ENCODE assay signal across 26 cellular contexts in the genomic region with DNA sequence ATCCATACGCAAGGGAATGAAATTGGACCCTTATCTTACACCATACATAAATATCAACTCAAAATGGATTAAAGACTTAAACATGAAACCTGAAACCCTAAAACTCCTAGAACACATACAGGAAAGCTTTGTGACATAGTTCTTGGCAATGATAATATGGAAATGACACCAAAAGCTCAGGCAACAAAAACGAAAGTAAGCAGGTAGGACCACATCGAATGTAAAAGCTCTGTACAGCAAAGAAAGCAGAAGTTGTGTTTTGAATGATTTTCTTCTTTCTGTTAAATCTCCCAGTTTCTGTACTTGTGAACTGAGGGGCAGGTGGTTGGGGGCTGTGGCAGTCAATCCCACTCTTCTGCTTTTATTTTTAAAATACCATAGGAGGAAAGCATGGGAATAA.
DNase-seq lines count a peak whose midpoint lies in the region; ATAC-seq, FAIRE-seq and TF ChIP-seq lines count a peak whose summit lies in the region.
"Had no signal": no experiment of that assay in that cellular context is flagged by ENCODE, and none has a peak within 500 bp of the region (broad histone marks: within the 10 kb centered on the region; RNA-seq: fewer than 3 reads in every experiment).

No MANE protein-coding gene starts in this region.

- peak overlapping the region; percentile 67 for H3K4me2 ChIP-seq in A549
- H3K4me2 ChIP-seq in PC-9: peak overlapping the region; percentile 66

- H3K36me3 ChIP-seq in PC-9 (ENCODE audit: low read depth): no peaks in the 10 kb centered on the region
- H3K36me3 ChIP-seq: upper lobe of left lung had no signal

- 32% methylated on average over 3 of the region's 3 CpGs for WGBS in A549 (ENCODE audit: missing lambda C conversion rate)

- intact Hi-C loops in PC-9 (cut with micrococcal nuclease; ENCODE audit: unreplicated experiment): no loop called here

- no peaks in the 10 kb centered on the region for H3K79me2 ChIP-seq in PC-9 (ENCODE audit: low read depth)

- DNase-seq in A549 (ENCODE audit: low read depth in 1 of 2, low spot score in 1 of 2) (no peak), PC-9 (no peak), DMS53 treated with DMSO at 0.1 percent for 48 hours (lab: John Stamatoyannopoulos, UW; ENCODE audit: unreplicated experiment) (no peak), SW 1271 (lab: John Stamatoyannopoulos, UW) (no peak), NCI-H1417 (lab: John Stamatoyannopoulos, UW) (no peak)
- DNase-seq: activated CD4-positive, alpha-beta T cell treated with anti-CD3 and anti-CD28 coated beads, Interleukin-2, amount 50 U/mL, for 1 hour; activated effector memory CD4-positive, alpha-beta T cell treated with anti-CD3 and anti-CD28 coated beads, Interleukin-2, amount 50 U/mL, for 16 hours; activated naive CD8-positive, alpha-beta T cell treated with anti-CD3 and anti-CD28 coated beads, Interleukin-2, amount 50 U/mL, for 24 hours; body of pancreas; GDM1; KBM-7; left ventricle myocardium superior; MV-4-11; NCI-H187 treated with DMSO at 0.1 percent for 48 hours; NCI-H446; posterior cingulate gyrus; stimulated activated CD8-positive, alpha-beta memory T cell treated with anti-CD3 and anti-CD28 coated beads, Interleukin-4, amount 100 ng/mL, for 48 hours; T-helper 2 cell; upper lobe of left lung had no signal

- no peak for TF ChIP-seq CTCF in A549 (IDR thresholded peaks at IDR 0.05)
- no peak for TF ChIP-seq CTCF in PC-9 (conservative IDR thresholded peaks at IDR 0.05)

- TF ChIP-seq RAD21 in A549 (conservative IDR thresholded peaks at IDR 0.05 in 1 of 2, IDR thresholded peaks at IDR 0.05 in 1 of 2): no peak

- H2AFZ ChIP-seq in PC-9: peak overlapping the region; percentile 26; the same call in 1 of the 2 replicates

- no TSS peak for BruUV-seq in PC-9 (replicated peaks; lab: Mats Ljungman, UMichigan)

- peak; percentile 28 for FAIRE-seq in A549 (lab: Jason Lieb, UNC)
- FAIRE-seq: colon, islet of Langerhans, RCC 7860 had no signal

- H4K20me1 ChIP-seq in PC-9 (ENCODE audit: insufficient read depth): no peaks in the 10 kb centered on the region

- H3F3A ChIP-seq in PC-9 (ENCODE audit: insufficient read depth, low read depth): no peaks in the 10 kb centered on the region

- TF ChIP-seq EP300 in A549 (IDR thresholded peaks at IDR 0.05): no peak

- no peak for TF ChIP-seq POLR2A in A549 (IDR thresholded peaks at IDR 0.05; ENCODE audit: low read length)

- ATAC-seq in A549 (no peak), GM18498 (IDR thresholded peaks at IDR 0.05; ENCODE audit: unreplicated experiment) (peak; percentile 68), HG02763 (IDR thresholded peaks at IDR 0.05; ENCODE audit: unreplicated experiment) (peak; percentile 50), GM19035 (IDR thresholded peaks at IDR 0.05; ENCODE audit: unreplicated experiment) (no peak)
- ATAC-seq: activated naive CD8-positive, alpha-beta T cell treated with anti-CD3 and anti-CD28 coated beads, Interleukin-2, amount 50 U/mL, for 24 hours; body of pancreas; left ventricle myocardium superior had no signal

- H3K9me3 ChIP-seq in A549 (no peaks in the 10 kb centered on the region), PC-9 (ENCODE audit: insufficient read depth, low read depth) (no peaks in the 10 kb centered on the region)
- H3K9me3 ChIP-seq: body of pancreas, upper lobe of left lung had no signal

- H3K27me3 ChIP-seq in PC-9 (ENCODE audit: insufficient read depth, low read depth): peaks cover 89% of the 10 kb centered on the region
- H3K27me3 ChIP-seq: body of pancreas, upper lobe of left lung had no signal

- no peak overlapping the region for H3K27ac ChIP-seq in A549
- no peak overlapping the region for H3K27ac ChIP-seq in PC-9
- H3K27ac ChIP-seq: body of pancreas, SK-N-MC, upper lobe of left lung had no signal

- H3K9me2 ChIP-seq in PC-9 (ENCODE audit: insufficient read depth): no peaks in the 10 kb centered on the region

- POLR2A ChIA-PET in A549 (lab: Yijun Ruan, JAX) (no interaction called here), PC-9 (lab: Charles Lee; ENCODE audit: unreplicated experiment) (no interaction called here)

- H3K4me3 ChIP-seq in A549 (0 out of 3 replicates have a peak overlapping the region, but pooled peaks have one; percentile 28), PC-9 (peak overlapping the region; percentile 44; the same call in 1 of the 2 replicates)
- H3K4me3 ChIP-seq: body of pancreas, SK-N-MC, upper lobe of left lung had no signal

- H3K4me1 ChIP-seq in A549 (no peaks in the 10 kb centered on the region), PC-9 (replicated peaks; ENCODE audit: insufficient read depth) (no peaks in the 10 kb centered on the region)
- H3K4me1 ChIP-seq: body of pancreas, upper lobe of left lung had no signal

- CTCF ChIA-PET in A549 (lab: Yijun Ruan, JAX) (interaction anchor here (0.6 to 1.7 kb wide), 2 partner anchors 20 to 172 kb away, joined by 3 to 6 read pairs; no protein-coding TSS in a partner anchor), PC-9 (lab: Charles Lee) (no interaction called here)

TF ChIP-seq in A549, 52 proteins besides CTCF, POLR2A, EP300 and RAD21:
- TF ChIP-seq JUN (IDR thresholded peaks at IDR 0.05) (no peak), ZSCAN20 (CRISPR knock-in tag; IDR thresholded peaks at IDR 0.05) (no peak), FOSL2 (IDR thresholded peaks at IDR 0.05) (no peak), FOSL2 (CRISPR knock-in tag; IDR thresholded peaks at IDR 0.05) (no peak), HOXB5 (CRISPR knock-in tag; IDR thresholded peaks at IDR 0.05) (no peak)
- TF ChIP-seq, protein P1, sequence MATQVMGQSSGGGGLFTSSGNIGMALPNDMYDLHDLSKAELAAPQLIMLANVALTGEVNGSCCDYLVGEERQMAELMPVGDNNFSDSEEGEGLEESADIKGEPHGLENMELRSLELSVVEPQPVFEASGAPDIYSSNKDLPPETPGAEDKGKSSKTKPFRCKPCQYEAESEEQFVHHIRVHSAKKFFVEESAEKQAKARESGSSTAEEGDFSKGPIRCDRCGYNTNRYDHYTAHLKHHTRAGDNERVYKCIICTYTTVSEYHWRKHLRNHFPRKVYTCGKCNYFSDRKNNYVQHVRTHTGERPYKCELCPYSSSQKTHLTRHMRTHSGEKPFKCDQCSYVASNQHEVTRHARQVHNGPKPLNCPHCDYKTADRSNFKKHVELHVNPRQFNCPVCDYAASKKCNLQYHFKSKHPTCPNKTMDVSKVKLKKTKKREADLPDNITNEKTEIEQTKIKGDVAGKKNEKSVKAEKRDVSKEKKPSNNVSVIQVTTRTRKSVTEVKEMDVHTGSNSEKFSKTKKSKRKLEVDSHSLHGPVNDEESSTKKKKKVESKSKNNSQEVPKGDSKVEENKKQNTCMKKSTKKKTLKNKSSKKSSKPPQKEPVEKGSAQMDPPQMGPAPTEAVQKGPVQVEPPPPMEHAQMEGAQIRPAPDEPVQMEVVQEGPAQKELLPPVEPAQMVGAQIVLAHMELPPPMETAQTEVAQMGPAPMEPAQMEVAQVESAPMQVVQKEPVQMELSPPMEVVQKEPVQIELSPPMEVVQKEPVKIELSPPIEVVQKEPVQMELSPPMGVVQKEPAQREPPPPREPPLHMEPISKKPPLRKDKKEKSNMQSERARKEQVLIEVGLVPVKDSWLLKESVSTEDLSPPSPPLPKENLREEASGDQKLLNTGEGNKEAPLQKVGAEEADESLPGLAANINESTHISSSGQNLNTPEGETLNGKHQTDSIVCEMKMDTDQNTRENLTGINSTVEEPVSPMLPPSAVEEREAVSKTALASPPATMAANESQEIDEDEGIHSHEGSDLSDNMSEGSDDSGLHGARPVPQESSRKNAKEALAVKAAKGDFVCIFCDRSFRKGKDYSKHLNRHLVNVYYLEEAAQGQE (IDR thresholded peaks at IDR 0.05): no peak
- TF ChIP-seq, protein P2, sequence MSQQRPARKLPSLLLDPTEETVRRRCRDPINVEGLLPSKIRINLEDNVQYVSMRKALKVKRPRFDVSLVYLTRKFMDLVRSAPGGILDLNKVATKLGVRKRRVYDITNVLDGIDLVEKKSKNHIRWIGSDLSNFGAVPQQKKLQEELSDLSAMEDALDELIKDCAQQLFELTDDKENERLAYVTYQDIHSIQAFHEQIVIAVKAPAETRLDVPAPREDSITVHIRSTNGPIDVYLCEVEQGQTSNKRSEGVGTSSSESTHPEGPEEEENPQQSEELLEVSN (IDR thresholded peaks at IDR 0.05; ENCODE audit: borderline replicate concordance, low read depth): no peak
- TF ChIP-seq, protein P3, sequence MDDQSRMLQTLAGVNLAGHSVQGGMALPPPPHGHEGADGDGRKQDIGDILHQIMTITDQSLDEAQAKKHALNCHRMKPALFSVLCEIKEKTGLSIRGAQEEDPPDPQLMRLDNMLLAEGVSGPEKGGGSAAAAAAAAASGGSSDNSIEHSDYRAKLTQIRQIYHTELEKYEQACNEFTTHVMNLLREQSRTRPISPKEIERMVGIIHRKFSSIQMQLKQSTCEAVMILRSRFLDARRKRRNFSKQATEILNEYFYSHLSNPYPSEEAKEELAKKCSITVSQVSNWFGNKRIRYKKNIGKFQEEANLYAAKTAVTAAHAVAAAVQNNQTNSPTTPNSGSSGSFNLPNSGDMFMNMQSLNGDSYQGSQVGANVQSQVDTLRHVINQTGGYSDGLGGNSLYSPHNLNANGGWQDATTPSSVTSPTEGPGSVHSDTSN (IDR thresholded peaks at IDR 0.05): no peak

Comparison
In these comparisons a context has a peak if more than half of its experiments do, and no peak if none do; other contexts are left out.
1. ATAC-seq: peak in GM18498 (single experiment) and HG02763 (single experiment); none in A549 (0 of 2) and GM19035 (single experiment).